ENCODE assay signal across 9 cellular contexts in the genomic region with DNA sequence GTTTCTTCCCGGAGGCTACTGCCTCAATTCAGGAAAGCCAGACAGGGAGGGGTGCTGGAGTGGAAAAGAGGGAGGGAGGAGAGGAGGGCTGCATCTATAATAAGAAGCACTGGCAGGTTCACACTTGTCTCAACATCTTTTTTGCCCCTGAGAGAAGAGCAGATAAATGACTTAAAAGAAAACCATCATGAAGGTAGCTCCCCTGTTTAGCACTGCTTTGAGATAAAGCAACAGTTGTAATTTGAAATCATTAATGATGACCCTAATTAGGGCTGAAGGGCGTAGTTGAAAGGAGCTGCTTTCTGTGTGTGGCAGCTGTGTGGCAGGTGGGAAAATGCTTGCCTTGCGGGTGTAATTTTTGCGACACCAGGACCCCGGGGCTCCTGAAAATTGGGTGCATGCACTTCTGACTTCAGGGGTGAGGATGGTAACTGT.
DNase-seq lines count a peak whose midpoint lies in the region; ATAC-seq and TF ChIP-seq lines count a peak whose summit lies in the region.
"Had no signal": no experiment of that assay in that cellular context is flagged by ENCODE, and none has a peak within 500 bp of the region (broad histone marks: within the 10 kb centered on the region; RNA-seq: fewer than 3 reads in every experiment).

No MANE protein-coding gene starts in this region.

- peaks cover 59% of the 10 kb centered on the region for H3K27me3 Mint-ChIP-seq in activated CD4-positive, alpha-beta T cell treated with anti-CD3 and anti-CD28 coated beads, Interleukin-2, amount 10 ng/mL, durations not matched to agents 24 days and 14 days

- H3K36me3 Mint-ChIP-seq in activated CD4-positive, alpha-beta T cell treated with anti-CD3 and anti-CD28 coated beads, Interleukin-2, amount 10 ng/mL, durations not matched to agents 24 days and 14 days (ENCODE audit: low read depth), result no peaks in the 10 kb centered on the region

- no peak overlapping the region for H3K9ac ChIP-seq in Karpas-422 (ENCODE audit: low read length)

- H3K4me3 ChIP-seq in cardiac fibroblast (replicated peaks in 1 of 2; ENCODE audit: low read depth in 2 of 2, low read length in 2 of 2) (peak overlapping the region; percentile 79 to 86), lung (peak overlapping the region; percentile 84), tibial nerve (peak overlapping the region; percentile 52 to 85 (median 62)), Karpas-422 (ENCODE audit: low read length) (no peak overlapping the region)
- H3K4me3 ChIP-seq: K562 had no signal

- no peak for DNase-seq in activated CD4-positive, alpha-beta T cell treated with anti-CD3 and anti-CD28 coated beads, Interleukin-2, amount 10 ng/mL, durations not matched to agents 24 days and 14 days
- DNase-seq in activated CD4-positive, alpha-beta T cell treated with anti-CD3 and anti-CD28 coated beads, Interleukin-2, amount 50 U/mL, for 48 hours, result no peak
- DNase-seq in cardiac fibroblast (ENCODE audit: low read depth in 2 of 2) (no peak), lung (ENCODE audit: low spot score) (no peak), tibial nerve (ENCODE audit: low spot score in 2 of 2) (no peak), NCI-H1694 (lab: John Stamatoyannopoulos, UW) (no peak), Karpas-422 (no peak)

- H3K27ac ChIP-seq in lung (ENCODE audit: low read depth in 1 of 2, low read length in 1 of 2) (peak overlapping the region; percentile 17 to 99), tibial nerve (peak overlapping the region; percentile 11 to 94 (median 85)), Karpas-422 (ENCODE audit: low read length) (no peak overlapping the region)

- no peak for TF ChIP-seq CTCF in cardiac fibroblast (IDR thresholded peaks at IDR 0.05; ENCODE audit: low read depth, low read length)
- TF ChIP-seq CTCF in lung (IDR thresholded peaks at IDR 0.05; ENCODE audit: control extremely low read depth, extremely low read depth), result no peak
- TF ChIP-seq CTCF in tibial nerve (IDR thresholded peaks at IDR 0.05), result no peak

- no peak for TF ChIP-seq POLR2A in tibial nerve (IDR thresholded peaks at IDR 0.05)

- H3K27ac Mint-ChIP-seq in activated CD4-positive, alpha-beta T cell treated with anti-CD3 and anti-CD28 coated beads, Interleukin-2, amount 10 ng/mL, durations not matched to agents 24 days and 14 days, result no peak overlapping the region

- no peak overlapping the region for H3K4me2 ChIP-seq in Karpas-422 (ENCODE audit: low read depth, low read length, poor library complexity, severe bottlenecking)

- H3K4me1 ChIP-seq in lung (ENCODE audit: control insufficient read depth in 2 of 2, insufficient read depth in 2 of 2, low read length in 2 of 2), result peaks cover 6 to 13% of the 10 kb centered on the region in 2 donors
- peaks cover 0 to 41% (median 10%) of the 10 kb centered on the region in 4 donors for H3K4me1 ChIP-seq in tibial nerve
- H3K4me1 ChIP-seq in Karpas-422 (ENCODE audit: low read length), result peaks cover 4% of the 10 kb centered on the region

- ATAC-seq in lung (ENCODE audit: insufficient read depth, low FRiP score), result no peak
- ATAC-seq in HG03175 (IDR thresholded peaks at IDR 0.05; ENCODE audit: unreplicated experiment), result no peak

- H3K9me3 Mint-ChIP-seq in activated CD4-positive, alpha-beta T cell treated with anti-CD3 and anti-CD28 coated beads, Interleukin-2, amount 10 ng/mL, durations not matched to agents 24 days and 14 days, result no peaks in the 10 kb centered on the region

- no peaks in the 10 kb centered on the region for H4K20me1 ChIP-seq in Karpas-422 (ENCODE audit: insufficient read depth, low read depth, low read length)

- no peaks in the 10 kb centered on the region for H3K9me2 ChIP-seq in Karpas-422 (replicated peaks; ENCODE audit: insufficient read depth, low read length)

- TF ChIP-seq EP300 in tibial nerve (IDR thresholded peaks at IDR 0.05), result no peak

- 66 to 72% methylated on average over 5 of the region's 5 CpGs for WGBS in lung, 2 donors
- WGBS in tibial nerve, 2 donors, result 54 to 55% methylated on average over 5 of the region's 5 CpGs

- no peaks in the 10 kb centered on the region for H3K27me3 ChIP-seq in lung (ENCODE audit: control insufficient read depth, insufficient read depth)
- no peaks in the 10 kb centered on the region for H3K27me3 ChIP-seq in tibial nerve
- H3K27me3 ChIP-seq in Karpas-422 (ENCODE audit: low read length), result no peaks in the 10 kb centered on the region

- H3K4me1 Mint-ChIP-seq in activated CD4-positive, alpha-beta T cell treated with anti-CD3 and anti-CD28 coated beads, Interleukin-2, amount 10 ng/mL, durations not matched to agents 24 days and 14 days, result peaks cover 18% of the 10 kb centered on the region

- H3K36me3 ChIP-seq in lung (ENCODE audit: control insufficient read depth in 2 of 2, insufficient read depth in 2 of 2, low read length in 2 of 2) (no peaks in the 10 kb centered on the region), tibial nerve (no peaks in the 10 kb centered on the region), Karpas-422 (ENCODE audit: insufficient read depth, low read length) (no peaks in the 10 kb centered on the region)

- no peak overlapping the region for H2AFZ ChIP-seq in Karpas-422 (ENCODE audit: low read length)

- peak overlapping the region; percentile 79 for H3K4me3 Mint-ChIP-seq in activated CD4-positive, alpha-beta T cell treated with anti-CD3 and anti-CD28 coated beads, Interleukin-2, amount 10 ng/mL, durations not matched to agents 24 days and 14 days

- H3K9me3 ChIP-seq in lung (ENCODE audit: control insufficient read depth in 2 of 2, insufficient read depth in 1 of 2, low read length in 1 of 2) (no peaks in the 10 kb centered on the region), tibial nerve (no peaks in the 10 kb centered on the region), Karpas-422 (ENCODE audit: low read length) (no peaks in the 10 kb centered on the region)

- H3K79me2 ChIP-seq in Karpas-422 (ENCODE audit: low read length), result no peaks in the 10 kb centered on the region

- intact Hi-C loops in activated CD4-positive, alpha-beta T cell treated with anti-CD3 and anti-CD28 coated beads, Interleukin-2, amount 10 ng/mL, durations not matched to agents 24 days and 14 days (cut with micrococcal nuclease), result loop anchor here (10.0 kb wide), 2 partner anchors 459 to 1661 kb away; partner anchors contain the start of genes C3orf80 and SHOX2
